Comparison of ENCODE assay signal across 4 cellular contexts in genomic region chr14:22635980-22636379, GRCh38. TPM values are rescaled to one million over a fixed set of nuclear protein-coding genes. Genes with fewer than 3 reads are reported as not detected.
"Had no signal": no experiment of that assay in that cellular context is flagged by ENCODE, and none has a peak within 500 bp of the region (broad histone marks: within the 10 kb centered on the region; RNA-seq: fewer than 3 reads in every experiment).

No MANE protein-coding gene starts in this region.

RNA-seq across cellular contexts. Expression of gene OR6J1, which starts 8.2 kb away (rescaled TPM):
- total RNA-seq: HT-29, HT1080, IMR-90 had no signal
- polyA plus RNA-seq: IgD-negative memory B cell, IMR-90 had no signal
